ENCODE assay signal across 1 cellular context in the genomic region with DNA sequence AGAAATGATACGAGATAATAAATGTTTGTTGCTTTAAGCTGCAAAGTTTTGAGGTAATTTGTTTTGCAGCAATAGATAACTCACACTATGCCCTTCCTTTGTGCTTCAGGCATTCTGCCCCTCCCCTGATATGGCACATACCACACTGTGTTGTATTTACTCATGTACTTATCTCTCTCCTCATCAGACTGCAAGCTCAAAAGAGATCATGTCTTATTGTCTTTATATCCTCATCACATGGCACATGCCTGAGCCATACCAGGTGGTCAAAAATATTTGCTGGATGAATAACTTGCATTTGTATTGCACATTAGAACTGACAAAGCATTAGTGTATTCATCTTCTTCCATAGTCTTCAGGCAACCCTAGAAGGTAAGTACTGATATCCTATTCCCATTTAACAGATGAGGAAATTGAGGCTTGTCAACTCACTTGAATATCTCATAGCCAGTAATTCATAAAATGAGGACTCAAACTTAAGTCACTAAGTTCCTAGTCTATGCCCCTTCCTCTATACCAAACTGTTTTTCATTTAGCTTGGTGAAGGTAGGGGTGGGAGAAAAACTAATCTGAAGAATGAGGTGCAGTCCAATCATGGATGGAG.
TF ChIP-seq lines count a peak whose summit lies in the region.

No MANE protein-coding gene starts in this region.

TF ChIP-seq in K562, 482 proteins besides CTCF, POLR2A, EP300 and RAD21 (continued from another document and continues in another):
- no peak for TF ChIP-seq JUND (IDR thresholded peaks at IDR 0.05; ENCODE audit: borderline replicate concordance, low read depth, low read length)
- TF ChIP-seq JUND (tag; IDR thresholded peaks at IDR 0.05; ENCODE audit: borderline replicate concordance, low read depth, low read length) = peak; percentile 45; the same call in 1 of the 3 replicates
- no peak for TF ChIP-seq KLF6 (CRISPR knock-in tag; IDR thresholded peaks at IDR 0.05; ENCODE audit: borderline replicate concordance)
- TF ChIP-seq HDAC1 (IDR thresholded peaks at IDR 0.05) = peak; percentile 47 to 59; a peak in 2 of 4 replicates
- TF ChIP-seq GATAD2A (IDR thresholded peaks at IDR 0.05) = no peak
- TF ChIP-seq, protein P1, sequence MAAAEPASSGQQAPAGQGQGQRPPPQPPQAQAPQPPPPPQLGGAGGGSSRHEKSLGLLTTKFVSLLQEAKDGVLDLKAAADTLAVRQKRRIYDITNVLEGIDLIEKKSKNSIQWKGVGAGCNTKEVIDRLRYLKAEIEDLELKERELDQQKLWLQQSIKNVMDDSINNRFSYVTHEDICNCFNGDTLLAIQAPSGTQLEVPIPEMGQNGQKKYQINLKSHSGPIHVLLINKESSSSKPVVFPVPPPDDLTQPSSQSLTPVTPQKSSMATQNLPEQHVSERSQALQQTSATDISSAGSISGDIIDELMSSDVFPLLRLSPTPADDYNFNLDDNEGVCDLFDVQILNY (CRISPR knock-in tag; IDR thresholded peaks at IDR 0.05) = no peak
- TF ChIP-seq, protein P2, sequence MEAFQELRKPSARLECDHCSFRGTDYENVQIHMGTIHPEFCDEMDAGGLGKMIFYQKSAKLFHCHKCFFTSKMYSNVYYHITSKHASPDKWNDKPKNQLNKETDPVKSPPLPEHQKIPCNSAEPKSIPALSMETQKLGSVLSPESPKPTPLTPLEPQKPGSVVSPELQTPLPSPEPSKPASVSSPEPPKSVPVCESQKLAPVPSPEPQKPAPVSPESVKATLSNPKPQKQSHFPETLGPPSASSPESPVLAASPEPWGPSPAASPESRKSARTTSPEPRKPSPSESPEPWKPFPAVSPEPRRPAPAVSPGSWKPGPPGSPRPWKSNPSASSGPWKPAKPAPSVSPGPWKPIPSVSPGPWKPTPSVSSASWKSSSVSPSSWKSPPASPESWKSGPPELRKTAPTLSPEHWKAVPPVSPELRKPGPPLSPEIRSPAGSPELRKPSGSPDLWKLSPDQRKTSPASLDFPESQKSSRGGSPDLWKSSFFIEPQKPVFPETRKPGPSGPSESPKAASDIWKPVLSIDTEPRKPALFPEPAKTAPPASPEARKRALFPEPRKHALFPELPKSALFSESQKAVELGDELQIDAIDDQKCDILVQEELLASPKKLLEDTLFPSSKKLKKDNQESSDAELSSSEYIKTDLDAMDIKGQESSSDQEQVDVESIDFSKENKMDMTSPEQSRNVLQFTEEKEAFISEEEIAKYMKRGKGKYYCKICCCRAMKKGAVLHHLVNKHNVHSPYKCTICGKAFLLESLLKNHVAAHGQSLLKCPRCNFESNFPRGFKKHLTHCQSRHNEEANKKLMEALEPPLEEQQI (IDR thresholded peaks at IDR 0.05) = peak; percentile 58; the same call in 1 of the 2 replicates
- 0 out of 2 replicates have a peak, but pooled peaks have one; percentile 59 for TF ChIP-seq ZNF134 (CRISPR knock-in tag; conservative IDR thresholded peaks at IDR 0.05)
- TF ChIP-seq ILF3 (IDR thresholded peaks at IDR 0.05; ENCODE audit: borderline replicate concordance) = no peak
- no peak for TF ChIP-seq ZNF644 (tag; IDR thresholded peaks at IDR 0.05; ENCODE audit: low read depth)
- TF ChIP-seq EP400 (IDR thresholded peaks at IDR 0.05) = no peak
- TF ChIP-seq, protein P3, sequence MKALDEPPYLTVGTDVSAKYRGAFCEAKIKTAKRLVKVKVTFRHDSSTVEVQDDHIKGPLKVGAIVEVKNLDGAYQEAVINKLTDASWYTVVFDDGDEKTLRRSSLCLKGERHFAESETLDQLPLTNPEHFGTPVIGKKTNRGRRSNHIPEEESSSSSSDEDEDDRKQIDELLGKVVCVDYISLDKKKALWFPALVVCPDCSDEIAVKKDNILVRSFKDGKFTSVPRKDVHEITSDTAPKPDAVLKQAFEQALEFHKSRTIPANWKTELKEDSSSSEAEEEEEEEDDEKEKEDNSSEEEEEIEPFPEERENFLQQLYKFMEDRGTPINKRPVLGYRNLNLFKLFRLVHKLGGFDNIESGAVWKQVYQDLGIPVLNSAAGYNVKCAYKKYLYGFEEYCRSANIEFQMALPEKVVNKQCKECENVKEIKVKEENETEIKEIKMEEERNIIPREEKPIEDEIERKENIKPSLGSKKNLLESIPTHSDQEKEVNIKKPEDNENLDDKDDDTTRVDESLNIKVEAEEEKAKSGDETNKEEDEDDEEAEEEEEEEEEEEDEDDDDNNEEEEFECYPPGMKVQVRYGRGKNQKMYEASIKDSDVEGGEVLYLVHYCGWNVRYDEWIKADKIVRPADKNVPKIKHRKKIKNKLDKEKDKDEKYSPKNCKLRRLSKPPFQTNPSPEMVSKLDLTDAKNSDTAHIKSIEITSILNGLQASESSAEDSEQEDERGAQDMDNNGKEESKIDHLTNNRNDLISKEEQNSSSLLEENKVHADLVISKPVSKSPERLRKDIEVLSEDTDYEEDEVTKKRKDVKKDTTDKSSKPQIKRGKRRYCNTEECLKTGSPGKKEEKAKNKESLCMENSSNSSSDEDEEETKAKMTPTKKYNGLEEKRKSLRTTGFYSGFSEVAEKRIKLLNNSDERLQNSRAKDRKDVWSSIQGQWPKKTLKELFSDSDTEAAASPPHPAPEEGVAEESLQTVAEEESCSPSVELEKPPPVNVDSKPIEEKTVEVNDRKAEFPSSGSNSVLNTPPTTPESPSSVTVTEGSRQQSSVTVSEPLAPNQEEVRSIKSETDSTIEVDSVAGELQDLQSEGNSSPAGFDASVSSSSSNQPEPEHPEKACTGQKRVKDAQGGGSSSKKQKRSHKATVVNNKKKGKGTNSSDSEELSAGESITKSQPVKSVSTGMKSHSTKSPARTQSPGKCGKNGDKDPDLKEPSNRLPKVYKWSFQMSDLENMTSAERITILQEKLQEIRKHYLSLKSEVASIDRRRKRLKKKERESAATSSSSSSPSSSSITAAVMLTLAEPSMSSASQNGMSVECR (CRISPR knock-in tag; IDR thresholded peaks at IDR 0.05) = no peak
- TF ChIP-seq HNRNPLL (IDR thresholded peaks at IDR 0.05; ENCODE audit: low read depth, low read length, poor library complexity, severe bottlenecking) = no peak
- no peak for TF ChIP-seq SRSF9 (IDR thresholded peaks at IDR 0.05; ENCODE audit: borderline replicate concordance, low read depth, low read length)
- TF ChIP-seq ZNF253 (CRISPR knock-in tag; conservative IDR thresholded peaks at IDR 0.05) = no peak
- TF ChIP-seq RBM25 (IDR thresholded peaks at IDR 0.05; ENCODE audit: low read depth, low read length, severe bottlenecking) = peak; percentile 96
- TF ChIP-seq YY1 (IDR thresholded peaks at IDR 0.05; ENCODE audit: borderline replicate concordance in 1 of 3, control insufficient read depth in 1 of 3, extremely low read depth in 1 of 3, insufficient read depth in 3 of 3, insufficient read length in 1 of 3, insufficient replicate concordance in 2 of 3, low read depth in 1 of 3, low read length in 2 of 3) = no peak
- TF ChIP-seq DPF2 (IDR thresholded peaks at IDR 0.05) = no peak
- TF ChIP-seq ARID1B (IDR thresholded peaks at IDR 0.05) = 0 out of 2 replicates have a peak, but pooled peaks have one; percentile 38
- TF ChIP-seq CC2D1A (IDR thresholded peaks at IDR 0.05) = peak; percentile 30; the same call in 1 of the 2 replicates
- no peak for TF ChIP-seq HDAC8 (tag; IDR thresholded peaks at IDR 0.05)
- TF ChIP-seq CREM (IDR thresholded peaks at IDR 0.05; ENCODE audit: low read depth) = no peak
- TF ChIP-seq, protein P4, sequence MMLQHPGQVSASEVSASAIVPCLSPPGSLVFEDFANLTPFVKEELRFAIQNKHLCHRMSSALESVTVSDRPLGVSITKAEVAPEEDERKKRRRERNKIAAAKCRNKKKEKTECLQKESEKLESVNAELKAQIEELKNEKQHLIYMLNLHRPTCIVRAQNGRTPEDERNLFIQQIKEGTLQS (IDR thresholded peaks at IDR 0.05) = no peak
- TF ChIP-seq, protein P4 (CRISPR knock-in tag; conservative IDR thresholded peaks at IDR 0.05) = no peak
- TF ChIP-seq GTF2A2 (tag; IDR thresholded peaks at IDR 0.05) = no peak
- TF ChIP-seq ZNF436 (CRISPR knock-in tag; IDR thresholded peaks at IDR 0.05) = no peak
- TF ChIP-seq SAFB2 (IDR thresholded peaks at IDR 0.05; ENCODE audit: borderline replicate concordance, low read depth, low read length, severe bottlenecking) = no peak
- TF ChIP-seq, protein P5, sequence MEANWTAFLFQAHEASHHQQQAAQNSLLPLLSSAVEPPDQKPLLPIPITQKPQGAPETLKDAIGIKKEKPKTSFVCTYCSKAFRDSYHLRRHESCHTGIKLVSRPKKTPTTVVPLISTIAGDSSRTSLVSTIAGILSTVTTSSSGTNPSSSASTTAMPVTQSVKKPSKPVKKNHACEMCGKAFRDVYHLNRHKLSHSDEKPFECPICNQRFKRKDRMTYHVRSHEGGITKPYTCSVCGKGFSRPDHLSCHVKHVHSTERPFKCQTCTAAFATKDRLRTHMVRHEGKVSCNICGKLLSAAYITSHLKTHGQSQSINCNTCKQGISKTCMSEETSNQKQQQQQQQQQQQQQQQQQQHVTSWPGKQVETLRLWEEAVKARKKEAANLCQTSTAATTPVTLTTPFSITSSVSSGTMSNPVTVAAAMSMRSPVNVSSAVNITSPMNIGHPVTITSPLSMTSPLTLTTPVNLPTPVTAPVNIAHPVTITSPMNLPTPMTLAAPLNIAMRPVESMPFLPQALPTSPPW (CRISPR knock-in tag; IDR thresholded peaks at IDR 0.05) = no peak
- TF ChIP-seq, protein P6, sequence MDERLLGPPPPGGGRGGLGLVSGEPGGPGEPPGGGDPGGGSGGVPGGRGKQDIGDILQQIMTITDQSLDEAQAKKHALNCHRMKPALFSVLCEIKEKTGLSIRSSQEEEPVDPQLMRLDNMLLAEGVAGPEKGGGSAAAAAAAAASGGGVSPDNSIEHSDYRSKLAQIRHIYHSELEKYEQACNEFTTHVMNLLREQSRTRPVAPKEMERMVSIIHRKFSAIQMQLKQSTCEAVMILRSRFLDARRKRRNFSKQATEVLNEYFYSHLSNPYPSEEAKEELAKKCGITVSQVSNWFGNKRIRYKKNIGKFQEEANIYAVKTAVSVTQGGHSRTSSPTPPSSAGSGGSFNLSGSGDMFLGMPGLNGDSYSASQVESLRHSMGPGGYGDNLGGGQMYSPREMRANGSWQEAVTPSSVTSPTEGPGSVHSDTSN (CRISPR knock-in tag; IDR thresholded peaks at IDR 0.05; ENCODE audit: low read depth) = no peak
- TF ChIP-seq, protein P6 (tag; conservative IDR thresholded peaks at IDR 0.05; ENCODE audit: low read depth) = no peak
- TF ChIP-seq FOXA3 (CRISPR knock-in tag; conservative IDR thresholded peaks at IDR 0.05 in 1 of 2, IDR thresholded peaks at IDR 0.05 in 1 of 2) = peak in 1 of 2 experiments; percentile 42; a peak in 1 of 4 replicates
- peak in 1 of 2 experiments; percentile 68; a peak in 1 of 3 replicates for TF ChIP-seq CBX3 (IDR thresholded peaks at IDR 0.05; ENCODE audit: borderline replicate concordance in 1 of 2, low read length in 2 of 2)
- TF ChIP-seq ZNF77 (CRISPR knock-in tag; IDR thresholded peaks at IDR 0.05) = no peak
- TF ChIP-seq ZC3H4 (CRISPR knock-in tag; IDR thresholded peaks at IDR 0.05; ENCODE audit: borderline replicate concordance) = no peak
- TF ChIP-seq GTF2F1 (IDR thresholded peaks at IDR 0.05; ENCODE audit: low read depth, low read length) = no peak
- TF ChIP-seq ZFPM2 (CRISPR knock-in tag; IDR thresholded peaks at IDR 0.05) = no peak
- TF ChIP-seq NFE2 (IDR thresholded peaks at IDR 0.05; ENCODE audit: low read depth) = no peak
- no peak for TF ChIP-seq PHB2 (IDR thresholded peaks at IDR 0.05; ENCODE audit: low read depth)
- TF ChIP-seq, protein P7, sequence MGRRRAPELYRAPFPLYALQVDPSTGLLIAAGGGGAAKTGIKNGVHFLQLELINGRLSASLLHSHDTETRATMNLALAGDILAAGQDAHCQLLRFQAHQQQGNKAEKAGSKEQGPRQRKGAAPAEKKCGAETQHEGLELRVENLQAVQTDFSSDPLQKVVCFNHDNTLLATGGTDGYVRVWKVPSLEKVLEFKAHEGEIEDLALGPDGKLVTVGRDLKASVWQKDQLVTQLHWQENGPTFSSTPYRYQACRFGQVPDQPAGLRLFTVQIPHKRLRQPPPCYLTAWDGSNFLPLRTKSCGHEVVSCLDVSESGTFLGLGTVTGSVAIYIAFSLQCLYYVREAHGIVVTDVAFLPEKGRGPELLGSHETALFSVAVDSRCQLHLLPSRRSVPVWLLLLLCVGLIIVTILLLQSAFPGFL (CRISPR knock-in tag; IDR thresholded peaks at IDR 0.05) = no peak
- TF ChIP-seq, protein P8, sequence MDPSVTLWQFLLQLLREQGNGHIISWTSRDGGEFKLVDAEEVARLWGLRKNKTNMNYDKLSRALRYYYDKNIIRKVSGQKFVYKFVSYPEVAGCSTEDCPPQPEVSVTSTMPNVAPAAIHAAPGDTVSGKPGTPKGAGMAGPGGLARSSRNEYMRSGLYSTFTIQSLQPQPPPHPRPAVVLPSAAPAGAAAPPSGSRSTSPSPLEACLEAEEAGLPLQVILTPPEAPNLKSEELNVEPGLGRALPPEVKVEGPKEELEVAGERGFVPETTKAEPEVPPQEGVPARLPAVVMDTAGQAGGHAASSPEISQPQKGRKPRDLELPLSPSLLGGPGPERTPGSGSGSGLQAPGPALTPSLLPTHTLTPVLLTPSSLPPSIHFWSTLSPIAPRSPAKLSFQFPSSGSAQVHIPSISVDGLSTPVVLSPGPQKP (CRISPR knock-in tag; IDR thresholded peaks at IDR 0.05) = no peak
- TF ChIP-seq, protein P9, sequence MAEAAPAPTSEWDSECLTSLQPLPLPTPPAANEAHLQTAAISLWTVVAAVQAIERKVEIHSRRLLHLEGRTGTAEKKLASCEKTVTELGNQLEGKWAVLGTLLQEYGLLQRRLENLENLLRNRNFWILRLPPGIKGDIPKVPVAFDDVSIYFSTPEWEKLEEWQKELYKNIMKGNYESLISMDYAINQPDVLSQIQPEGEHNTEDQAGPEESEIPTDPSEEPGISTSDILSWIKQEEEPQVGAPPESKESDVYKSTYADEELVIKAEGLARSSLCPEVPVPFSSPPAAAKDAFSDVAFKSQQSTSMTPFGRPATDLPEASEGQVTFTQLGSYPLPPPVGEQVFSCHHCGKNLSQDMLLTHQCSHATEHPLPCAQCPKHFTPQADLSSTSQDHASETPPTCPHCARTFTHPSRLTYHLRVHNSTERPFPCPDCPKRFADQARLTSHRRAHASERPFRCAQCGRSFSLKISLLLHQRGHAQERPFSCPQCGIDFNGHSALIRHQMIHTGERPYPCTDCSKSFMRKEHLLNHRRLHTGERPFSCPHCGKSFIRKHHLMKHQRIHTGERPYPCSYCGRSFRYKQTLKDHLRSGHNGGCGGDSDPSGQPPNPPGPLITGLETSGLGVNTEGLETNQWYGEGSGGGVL (CRISPR knock-in tag; IDR thresholded peaks at IDR 0.05) = no peak
- no peak for TF ChIP-seq POLR2AphosphoS2 (IDR thresholded peaks at IDR 0.05; ENCODE audit: low read length)
